Comparison of ENCODE assay signal across 1 cellular context in genomic region chr11:5624489-5625278, GRCh38.
TF ChIP-seq lines count a peak whose summit lies in the region.

TSS of gene TRIM34 (plus strand) at chr11:5625001. CDS start at chr11:5632332, 7,331 bp downstream.

TF ChIP-seq in GM12878, 131 proteins besides CTCF, POLR2A, EP300 and RAD21 (continued from another document and continues in another):
- TF ChIP-seq SPI1 (IDR thresholded peaks at IDR 0.05; ENCODE audit: borderline replicate concordance, insufficient read depth, low read depth, low read length), result peak; percentile 91
- TF ChIP-seq SUPT20H (IDR thresholded peaks at IDR 0.05; ENCODE audit: borderline replicate concordance, control insufficient read depth, low read depth, low read length), result no peak
- no peak for TF ChIP-seq STAT3 (IDR thresholded peaks at IDR 0.05; ENCODE audit: low read depth, low read length)
- no peak; the same call in 2 of the 3 replicates for TF ChIP-seq POU2F2 (IDR thresholded peaks at IDR 0.05; ENCODE audit: borderline replicate concordance, low read depth, low read length)
- TF ChIP-seq MAX (IDR thresholded peaks at IDR 0.05; ENCODE audit: low read depth, low read length), result no peak
- no peak for TF ChIP-seq BCL3 (IDR thresholded peaks at IDR 0.05; ENCODE audit: borderline replicate concordance, insufficient read depth, low read depth, low read length, poor library complexity, severe bottlenecking)
- 0 out of 2 replicates have a peak, but pooled peaks have one; percentile 32 for TF ChIP-seq LARP7 (IDR thresholded peaks at IDR 0.05)
- no peak for TF ChIP-seq NR2C1 (IDR thresholded peaks at IDR 0.05)
- TF ChIP-seq JUNB (IDR thresholded peaks at IDR 0.05), result no peak
- TF ChIP-seq RCOR1 (conservative IDR thresholded peaks at IDR 0.05; ENCODE audit: low read depth, low read length), result no peak
- TF ChIP-seq USF1 (IDR thresholded peaks at IDR 0.05; ENCODE audit: borderline replicate concordance, extremely low read length, insufficient read depth, low read depth, low read length), result no peak
- no peak for TF ChIP-seq RBBP5 (conservative IDR thresholded peaks at IDR 0.05)
- TF ChIP-seq EZH2 (IDR thresholded peaks at IDR 0.05; ENCODE audit: borderline replicate concordance, control insufficient read depth, low read depth, low read length), result no peak
- no peak for TF ChIP-seq HDGF (IDR thresholded peaks at IDR 0.05)
- TF ChIP-seq E2F8 (IDR thresholded peaks at IDR 0.05; ENCODE audit: low read depth, partially characterized antibody), result no peak
- peak; percentile 15; the same call in 1 of the 2 replicates for TF ChIP-seq SMARCA5 (IDR thresholded peaks at IDR 0.05)
- TF ChIP-seq PKNOX1 (IDR thresholded peaks at IDR 0.05), result peak; percentile 71
- TF ChIP-seq PAX5 (IDR thresholded peaks at IDR 0.05; ENCODE audit: borderline replicate concordance, low read depth, low read length), result no peak
- no peak for TF ChIP-seq STAT1 (conservative IDR thresholded peaks at IDR 0.05)
- TF ChIP-seq POLR2AphosphoS5 (IDR thresholded peaks at IDR 0.05; ENCODE audit: low read length), result peak; percentile 98
- no peak for TF ChIP-seq CBX5 (IDR thresholded peaks at IDR 0.05; ENCODE audit: low read depth)
- no peak for TF ChIP-seq MTA3 (IDR thresholded peaks at IDR 0.05; ENCODE audit: borderline replicate concordance, low read length)
- TF ChIP-seq HDAC6 (IDR thresholded peaks at IDR 0.05; ENCODE audit: unreplicated experiment), result no peak
- no peak for TF ChIP-seq NR2F1 (conservative IDR thresholded peaks at IDR 0.05)
- TF ChIP-seq ZNF622 (IDR thresholded peaks at IDR 0.05), result no peak
- no peak; the same call in 1 of the 2 replicates for TF ChIP-seq ZBED1 (IDR thresholded peaks at IDR 0.05; ENCODE audit: borderline replicate concordance)
- peak; percentile 83 for TF ChIP-seq PML (IDR thresholded peaks at IDR 0.05; ENCODE audit: low read length)
- TF ChIP-seq CREM (IDR thresholded peaks at IDR 0.05; ENCODE audit: low read depth), result no peak
- peak; percentile 33; the same call in 1 of the 2 replicates for TF ChIP-seq ATF7 (IDR thresholded peaks at IDR 0.05; ENCODE audit: low read depth)
- TF ChIP-seq TAF1 (IDR thresholded peaks at IDR 0.05; ENCODE audit: borderline replicate concordance, low read depth, low read length), result peak; percentile 87
- TF ChIP-seq ZBTB40 (IDR thresholded peaks at IDR 0.05; ENCODE audit: borderline replicate concordance), result 0 out of 2 replicates have a peak, but pooled peaks have one; percentile 8
- no peak for TF ChIP-seq TCF12 (IDR thresholded peaks at IDR 0.05; ENCODE audit: low read depth, low read length)
- no peak for TF ChIP-seq SIX5 (IDR thresholded peaks at IDR 0.05; ENCODE audit: low read depth, low read length, severe bottlenecking)
- TF ChIP-seq SREBF2 (IDR thresholded peaks at IDR 0.05; ENCODE audit: low read length), result no peak
- no peak for TF ChIP-seq SUZ12 (IDR thresholded peaks at IDR 0.05; ENCODE audit: unreplicated experiment)
- no peak for TF ChIP-seq HSF1 (IDR thresholded peaks at IDR 0.05; ENCODE audit: low read depth, low read length)
- peak; percentile 42 for TF ChIP-seq SP1 (IDR thresholded peaks at IDR 0.05; ENCODE audit: low read depth, low read length)
- no peak for TF ChIP-seq MEF2A (IDR thresholded peaks at IDR 0.05; ENCODE audit: insufficient read depth, low read depth, low read length)
- TF ChIP-seq SIN3A (IDR thresholded peaks at IDR 0.05; ENCODE audit: low read depth, low read length), result 0 out of 2 replicates have a peak, but pooled peaks have one; percentile 1
- TF ChIP-seq CHD2 (IDR thresholded peaks at IDR 0.05; ENCODE audit: borderline replicate concordance, low read depth, low read length), result peak; percentile 46; the same call in 1 of the 2 replicates
- no peak for TF ChIP-seq NR2C2 (IDR thresholded peaks at IDR 0.05; ENCODE audit: borderline replicate concordance, control insufficient read depth, insufficient read length, low read depth)
- TF ChIP-seq POLR2AphosphoS2 (IDR thresholded peaks at IDR 0.05; ENCODE audit: low read depth, low read length), result no peak; the same call in 1 of the 2 replicates
- TF ChIP-seq RUNX3 (IDR thresholded peaks at IDR 0.05; ENCODE audit: low read length), result peak; percentile 54; the same call in 1 of the 2 replicates
- TF ChIP-seq NFXL1 (IDR thresholded peaks at IDR 0.05; ENCODE audit: borderline replicate concordance), result no peak
- TF ChIP-seq ZNF687 (IDR thresholded peaks at IDR 0.05), result no peak
- no peak for TF ChIP-seq SREBF1 (IDR thresholded peaks at IDR 0.05; ENCODE audit: low read length)
- TF ChIP-seq NFIC (IDR thresholded peaks at IDR 0.05; ENCODE audit: low read depth, low read length), result no peak
- TF ChIP-seq FOS (IDR thresholded peaks at IDR 0.05; ENCODE audit: borderline replicate concordance, extremely low read depth, insufficient read length), result no peak
- no peak for TF ChIP-seq IRF4 (IDR thresholded peaks at IDR 0.05; ENCODE audit: low read depth, low read length)
- TF ChIP-seq FOXK2 (IDR thresholded peaks at IDR 0.05), result no peak
- TF ChIP-seq ZZZ3 (IDR thresholded peaks at IDR 0.05; ENCODE audit: control insufficient read depth, insufficient read length, low read depth), result no peak
